1 cellular context compared by ENCODE assay signal in the genomic region with DNA sequence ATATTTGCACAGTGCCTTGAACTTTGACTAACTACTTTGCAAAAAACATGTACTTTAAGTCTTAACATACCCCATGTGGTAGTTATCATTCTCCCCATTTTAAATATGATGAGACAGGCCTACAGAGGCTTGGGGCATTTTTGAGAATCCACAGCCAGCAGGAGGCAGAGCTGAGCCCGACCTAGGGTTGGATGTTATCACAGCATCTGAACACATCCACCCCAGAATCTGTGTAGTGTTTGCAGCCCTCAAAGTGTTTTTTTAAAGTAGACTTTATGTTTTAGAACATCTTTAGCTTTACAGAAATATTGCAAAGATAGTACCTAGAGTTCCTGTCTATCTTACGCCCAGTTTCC.
TF ChIP-seq lines count a peak whose summit lies in the region.

No MANE protein-coding gene starts in this region.

TF ChIP-seq in K562, 482 proteins besides CTCF, POLR2A, EP300 and RAD21 (continued from another document and continues in another):
- TF ChIP-seq, protein P1, sequence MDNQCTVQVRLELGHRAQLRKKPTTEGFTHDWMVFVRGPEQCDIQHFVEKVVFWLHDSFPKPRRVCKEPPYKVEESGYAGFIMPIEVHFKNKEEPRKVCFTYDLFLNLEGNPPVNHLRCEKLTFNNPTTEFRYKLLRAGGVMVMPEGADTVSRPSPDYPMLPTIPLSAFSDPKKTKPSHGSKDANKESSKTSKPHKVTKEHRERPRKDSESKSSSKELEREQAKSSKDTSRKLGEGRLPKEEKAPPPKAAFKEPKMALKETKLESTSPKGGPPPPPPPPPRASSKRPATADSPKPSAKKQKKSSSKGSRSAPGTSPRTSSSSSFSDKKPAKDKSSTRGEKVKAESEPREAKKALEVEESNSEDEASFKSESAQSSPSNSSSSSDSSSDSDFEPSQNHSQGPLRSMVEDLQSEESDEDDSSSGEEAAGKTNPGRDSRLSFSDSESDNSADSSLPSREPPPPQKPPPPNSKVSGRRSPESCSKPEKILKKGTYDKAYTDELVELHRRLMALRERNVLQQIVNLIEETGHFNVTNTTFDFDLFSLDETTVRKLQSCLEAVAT (IDR thresholded peaks at IDR 0.05): no peak
- TF ChIP-seq, protein P2, sequence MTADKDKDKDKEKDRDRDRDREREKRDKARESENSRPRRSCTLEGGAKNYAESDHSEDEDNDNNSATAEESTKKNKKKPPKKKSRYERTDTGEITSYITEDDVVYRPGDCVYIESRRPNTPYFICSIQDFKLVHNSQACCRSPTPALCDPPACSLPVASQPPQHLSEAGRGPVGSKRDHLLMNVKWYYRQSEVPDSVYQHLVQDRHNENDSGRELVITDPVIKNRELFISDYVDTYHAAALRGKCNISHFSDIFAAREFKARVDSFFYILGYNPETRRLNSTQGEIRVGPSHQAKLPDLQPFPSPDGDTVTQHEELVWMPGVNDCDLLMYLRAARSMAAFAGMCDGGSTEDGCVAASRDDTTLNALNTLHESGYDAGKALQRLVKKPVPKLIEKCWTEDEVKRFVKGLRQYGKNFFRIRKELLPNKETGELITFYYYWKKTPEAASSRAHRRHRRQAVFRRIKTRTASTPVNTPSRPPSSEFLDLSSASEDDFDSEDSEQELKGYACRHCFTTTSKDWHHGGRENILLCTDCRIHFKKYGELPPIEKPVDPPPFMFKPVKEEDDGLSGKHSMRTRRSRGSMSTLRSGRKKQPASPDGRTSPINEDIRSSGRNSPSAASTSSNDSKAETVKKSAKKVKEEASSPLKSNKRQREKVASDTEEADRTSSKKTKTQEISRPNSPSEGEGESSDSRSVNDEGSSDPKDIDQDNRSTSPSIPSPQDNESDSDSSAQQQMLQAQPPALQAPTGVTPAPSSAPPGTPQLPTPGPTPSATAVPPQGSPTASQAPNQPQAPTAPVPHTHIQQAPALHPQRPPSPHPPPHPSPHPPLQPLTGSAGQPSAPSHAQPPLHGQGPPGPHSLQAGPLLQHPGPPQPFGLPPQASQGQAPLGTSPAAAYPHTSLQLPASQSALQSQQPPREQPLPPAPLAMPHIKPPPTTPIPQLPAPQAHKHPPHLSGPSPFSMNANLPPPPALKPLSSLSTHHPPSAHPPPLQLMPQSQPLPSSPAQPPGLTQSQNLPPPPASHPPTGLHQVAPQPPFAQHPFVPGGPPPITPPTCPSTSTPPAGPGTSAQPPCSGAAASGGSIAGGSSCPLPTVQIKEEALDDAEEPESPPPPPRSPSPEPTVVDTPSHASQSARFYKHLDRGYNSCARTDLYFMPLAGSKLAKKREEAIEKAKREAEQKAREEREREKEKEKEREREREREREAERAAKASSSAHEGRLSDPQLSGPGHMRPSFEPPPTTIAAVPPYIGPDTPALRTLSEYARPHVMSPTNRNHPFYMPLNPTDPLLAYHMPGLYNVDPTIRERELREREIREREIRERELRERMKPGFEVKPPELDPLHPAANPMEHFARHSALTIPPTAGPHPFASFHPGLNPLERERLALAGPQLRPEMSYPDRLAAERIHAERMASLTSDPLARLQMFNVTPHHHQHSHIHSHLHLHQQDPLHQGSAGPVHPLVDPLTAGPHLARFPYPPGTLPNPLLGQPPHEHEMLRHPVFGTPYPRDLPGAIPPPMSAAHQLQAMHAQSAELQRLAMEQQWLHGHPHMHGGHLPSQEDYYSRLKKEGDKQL (CRISPR knock-in tag; IDR thresholded peaks at IDR 0.05; ENCODE audit: borderline replicate concordance): no peak
- TF ChIP-seq, protein P3, sequence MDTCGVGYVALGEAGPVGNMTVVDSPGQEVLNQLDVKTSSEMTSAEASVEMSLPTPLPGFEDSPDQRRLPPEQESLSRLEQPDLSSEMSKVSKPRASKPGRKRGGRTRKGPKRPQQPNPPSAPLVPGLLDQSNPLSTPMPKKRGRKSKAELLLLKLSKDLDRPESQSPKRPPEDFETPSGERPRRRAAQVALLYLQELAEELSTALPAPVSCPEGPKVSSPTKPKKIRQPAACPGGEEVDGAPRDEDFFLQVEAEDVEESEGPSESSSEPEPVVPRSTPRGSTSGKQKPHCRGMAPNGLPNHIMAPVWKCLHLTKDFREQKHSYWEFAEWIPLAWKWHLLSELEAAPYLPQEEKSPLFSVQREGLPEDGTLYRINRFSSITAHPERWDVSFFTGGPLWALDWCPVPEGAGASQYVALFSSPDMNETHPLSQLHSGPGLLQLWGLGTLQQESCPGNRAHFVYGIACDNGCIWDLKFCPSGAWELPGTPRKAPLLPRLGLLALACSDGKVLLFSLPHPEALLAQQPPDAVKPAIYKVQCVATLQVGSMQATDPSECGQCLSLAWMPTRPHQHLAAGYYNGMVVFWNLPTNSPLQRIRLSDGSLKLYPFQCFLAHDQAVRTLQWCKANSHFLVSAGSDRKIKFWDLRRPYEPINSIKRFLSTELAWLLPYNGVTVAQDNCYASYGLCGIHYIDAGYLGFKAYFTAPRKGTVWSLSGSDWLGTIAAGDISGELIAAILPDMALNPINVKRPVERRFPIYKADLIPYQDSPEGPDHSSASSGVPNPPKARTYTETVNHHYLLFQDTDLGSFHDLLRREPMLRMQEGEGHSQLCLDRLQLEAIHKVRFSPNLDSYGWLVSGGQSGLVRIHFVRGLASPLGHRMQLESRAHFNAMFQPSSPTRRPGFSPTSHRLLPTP (IDR thresholded peaks at IDR 0.05; ENCODE audit: borderline replicate concordance, extremely low read depth, insufficient read length): no peak
- TF ChIP-seq CBFA2T2 (conservative IDR thresholded peaks at IDR 0.05) (no peak), HNRNPH1 (optimal IDR thresholded peaks at IDR 0.05; ENCODE audit: low read depth, low read length) (no peak), ZNF354B (CRISPR knock-in tag; IDR thresholded peaks at IDR 0.05) (no peak), MIER1 (IDR thresholded peaks at IDR 0.05; ENCODE audit: low read depth) (no peak), IFI16 (CRISPR knock-in tag; IDR thresholded peaks at IDR 0.05) (no peak), HMGN3 (IDR thresholded peaks at IDR 0.05; ENCODE audit: borderline replicate concordance, extremely low read depth, insufficient read length, low read depth, low read length) (no peak), WHSC1 (IDR thresholded peaks at IDR 0.05; ENCODE audit: low read length) (no peak)
- TF ChIP-seq, protein P4, sequence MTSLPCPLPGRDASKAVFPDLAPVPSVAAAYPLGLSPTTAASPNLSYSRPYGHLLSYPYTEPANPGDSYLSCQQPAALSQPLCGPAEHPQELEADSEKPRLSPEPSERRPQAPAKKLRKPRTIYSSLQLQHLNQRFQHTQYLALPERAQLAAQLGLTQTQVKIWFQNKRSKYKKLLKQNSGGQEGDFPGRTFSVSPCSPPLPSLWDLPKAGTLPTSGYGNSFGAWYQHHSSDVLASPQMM (CRISPR knock-in tag; IDR thresholded peaks at IDR 0.05): no peak
- TF ChIP-seq, protein P5, sequence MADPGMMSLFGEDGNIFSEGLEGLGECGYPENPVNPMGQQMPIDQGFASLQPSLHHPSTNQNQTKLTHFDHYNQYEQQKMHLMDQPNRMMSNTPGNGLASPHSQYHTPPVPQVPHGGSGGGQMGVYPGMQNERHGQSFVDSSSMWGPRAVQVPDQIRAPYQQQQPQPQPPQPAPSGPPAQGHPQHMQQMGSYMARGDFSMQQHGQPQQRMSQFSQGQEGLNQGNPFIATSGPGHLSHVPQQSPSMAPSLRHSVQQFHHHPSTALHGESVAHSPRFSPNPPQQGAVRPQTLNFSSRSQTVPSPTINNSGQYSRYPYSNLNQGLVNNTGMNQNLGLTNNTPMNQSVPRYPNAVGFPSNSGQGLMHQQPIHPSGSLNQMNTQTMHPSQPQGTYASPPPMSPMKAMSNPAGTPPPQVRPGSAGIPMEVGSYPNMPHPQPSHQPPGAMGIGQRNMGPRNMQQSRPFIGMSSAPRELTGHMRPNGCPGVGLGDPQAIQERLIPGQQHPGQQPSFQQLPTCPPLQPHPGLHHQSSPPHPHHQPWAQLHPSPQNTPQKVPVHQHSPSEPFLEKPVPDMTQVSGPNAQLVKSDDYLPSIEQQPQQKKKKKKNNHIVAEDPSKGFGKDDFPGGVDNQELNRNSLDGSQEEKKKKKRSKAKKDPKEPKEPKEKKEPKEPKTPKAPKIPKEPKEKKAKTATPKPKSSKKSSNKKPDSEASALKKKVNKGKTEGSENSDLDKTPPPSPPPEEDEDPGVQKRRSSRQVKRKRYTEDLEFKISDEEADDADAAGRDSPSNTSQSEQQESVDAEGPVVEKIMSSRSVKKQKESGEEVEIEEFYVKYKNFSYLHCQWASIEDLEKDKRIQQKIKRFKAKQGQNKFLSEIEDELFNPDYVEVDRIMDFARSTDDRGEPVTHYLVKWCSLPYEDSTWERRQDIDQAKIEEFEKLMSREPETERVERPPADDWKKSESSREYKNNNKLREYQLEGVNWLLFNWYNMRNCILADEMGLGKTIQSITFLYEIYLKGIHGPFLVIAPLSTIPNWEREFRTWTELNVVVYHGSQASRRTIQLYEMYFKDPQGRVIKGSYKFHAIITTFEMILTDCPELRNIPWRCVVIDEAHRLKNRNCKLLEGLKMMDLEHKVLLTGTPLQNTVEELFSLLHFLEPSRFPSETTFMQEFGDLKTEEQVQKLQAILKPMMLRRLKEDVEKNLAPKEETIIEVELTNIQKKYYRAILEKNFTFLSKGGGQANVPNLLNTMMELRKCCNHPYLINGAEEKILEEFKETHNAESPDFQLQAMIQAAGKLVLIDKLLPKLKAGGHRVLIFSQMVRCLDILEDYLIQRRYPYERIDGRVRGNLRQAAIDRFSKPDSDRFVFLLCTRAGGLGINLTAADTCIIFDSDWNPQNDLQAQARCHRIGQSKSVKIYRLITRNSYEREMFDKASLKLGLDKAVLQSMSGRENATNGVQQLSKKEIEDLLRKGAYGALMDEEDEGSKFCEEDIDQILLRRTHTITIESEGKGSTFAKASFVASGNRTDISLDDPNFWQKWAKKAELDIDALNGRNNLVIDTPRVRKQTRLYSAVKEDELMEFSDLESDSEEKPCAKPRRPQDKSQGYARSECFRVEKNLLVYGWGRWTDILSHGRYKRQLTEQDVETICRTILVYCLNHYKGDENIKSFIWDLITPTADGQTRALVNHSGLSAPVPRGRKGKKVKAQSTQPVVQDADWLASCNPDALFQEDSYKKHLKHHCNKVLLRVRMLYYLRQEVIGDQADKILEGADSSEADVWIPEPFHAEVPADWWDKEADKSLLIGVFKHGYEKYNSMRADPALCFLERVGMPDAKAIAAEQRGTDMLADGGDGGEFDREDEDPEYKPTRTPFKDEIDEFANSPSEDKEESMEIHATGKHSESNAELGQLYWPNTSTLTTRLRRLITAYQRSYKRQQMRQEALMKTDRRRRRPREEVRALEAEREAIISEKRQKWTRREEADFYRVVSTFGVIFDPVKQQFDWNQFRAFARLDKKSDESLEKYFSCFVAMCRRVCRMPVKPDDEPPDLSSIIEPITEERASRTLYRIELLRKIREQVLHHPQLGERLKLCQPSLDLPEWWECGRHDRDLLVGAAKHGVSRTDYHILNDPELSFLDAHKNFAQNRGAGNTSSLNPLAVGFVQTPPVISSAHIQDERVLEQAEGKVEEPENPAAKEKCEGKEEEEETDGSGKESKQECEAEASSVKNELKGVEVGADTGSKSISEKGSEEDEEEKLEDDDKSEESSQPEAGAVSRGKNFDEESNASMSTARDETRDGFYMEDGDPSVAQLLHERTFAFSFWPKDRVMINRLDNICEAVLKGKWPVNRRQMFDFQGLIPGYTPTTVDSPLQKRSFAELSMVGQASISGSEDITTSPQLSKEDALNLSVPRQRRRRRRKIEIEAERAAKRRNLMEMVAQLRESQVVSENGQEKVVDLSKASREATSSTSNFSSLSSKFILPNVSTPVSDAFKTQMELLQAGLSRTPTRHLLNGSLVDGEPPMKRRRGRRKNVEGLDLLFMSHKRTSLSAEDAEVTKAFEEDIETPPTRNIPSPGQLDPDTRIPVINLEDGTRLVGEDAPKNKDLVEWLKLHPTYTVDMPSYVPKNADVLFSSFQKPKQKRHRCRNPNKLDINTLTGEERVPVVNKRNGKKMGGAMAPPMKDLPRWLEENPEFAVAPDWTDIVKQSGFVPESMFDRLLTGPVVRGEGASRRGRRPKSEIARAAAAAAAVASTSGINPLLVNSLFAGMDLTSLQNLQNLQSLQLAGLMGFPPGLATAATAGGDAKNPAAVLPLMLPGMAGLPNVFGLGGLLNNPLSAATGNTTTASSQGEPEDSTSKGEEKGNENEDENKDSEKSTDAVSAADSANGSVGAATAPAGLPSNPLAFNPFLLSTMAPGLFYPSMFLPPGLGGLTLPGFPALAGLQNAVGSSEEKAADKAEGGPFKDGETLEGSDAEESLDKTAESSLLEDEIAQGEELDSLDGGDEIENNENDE (IDR thresholded peaks at IDR 0.05; ENCODE audit: low read depth, low read length): no peak
- TF ChIP-seq, protein P6, sequence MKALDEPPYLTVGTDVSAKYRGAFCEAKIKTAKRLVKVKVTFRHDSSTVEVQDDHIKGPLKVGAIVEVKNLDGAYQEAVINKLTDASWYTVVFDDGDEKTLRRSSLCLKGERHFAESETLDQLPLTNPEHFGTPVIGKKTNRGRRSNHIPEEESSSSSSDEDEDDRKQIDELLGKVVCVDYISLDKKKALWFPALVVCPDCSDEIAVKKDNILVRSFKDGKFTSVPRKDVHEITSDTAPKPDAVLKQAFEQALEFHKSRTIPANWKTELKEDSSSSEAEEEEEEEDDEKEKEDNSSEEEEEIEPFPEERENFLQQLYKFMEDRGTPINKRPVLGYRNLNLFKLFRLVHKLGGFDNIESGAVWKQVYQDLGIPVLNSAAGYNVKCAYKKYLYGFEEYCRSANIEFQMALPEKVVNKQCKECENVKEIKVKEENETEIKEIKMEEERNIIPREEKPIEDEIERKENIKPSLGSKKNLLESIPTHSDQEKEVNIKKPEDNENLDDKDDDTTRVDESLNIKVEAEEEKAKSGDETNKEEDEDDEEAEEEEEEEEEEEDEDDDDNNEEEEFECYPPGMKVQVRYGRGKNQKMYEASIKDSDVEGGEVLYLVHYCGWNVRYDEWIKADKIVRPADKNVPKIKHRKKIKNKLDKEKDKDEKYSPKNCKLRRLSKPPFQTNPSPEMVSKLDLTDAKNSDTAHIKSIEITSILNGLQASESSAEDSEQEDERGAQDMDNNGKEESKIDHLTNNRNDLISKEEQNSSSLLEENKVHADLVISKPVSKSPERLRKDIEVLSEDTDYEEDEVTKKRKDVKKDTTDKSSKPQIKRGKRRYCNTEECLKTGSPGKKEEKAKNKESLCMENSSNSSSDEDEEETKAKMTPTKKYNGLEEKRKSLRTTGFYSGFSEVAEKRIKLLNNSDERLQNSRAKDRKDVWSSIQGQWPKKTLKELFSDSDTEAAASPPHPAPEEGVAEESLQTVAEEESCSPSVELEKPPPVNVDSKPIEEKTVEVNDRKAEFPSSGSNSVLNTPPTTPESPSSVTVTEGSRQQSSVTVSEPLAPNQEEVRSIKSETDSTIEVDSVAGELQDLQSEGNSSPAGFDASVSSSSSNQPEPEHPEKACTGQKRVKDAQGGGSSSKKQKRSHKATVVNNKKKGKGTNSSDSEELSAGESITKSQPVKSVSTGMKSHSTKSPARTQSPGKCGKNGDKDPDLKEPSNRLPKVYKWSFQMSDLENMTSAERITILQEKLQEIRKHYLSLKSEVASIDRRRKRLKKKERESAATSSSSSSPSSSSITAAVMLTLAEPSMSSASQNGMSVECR (CRISPR knock-in tag; IDR thresholded peaks at IDR 0.05): no peak
- TF ChIP-seq, protein P7, sequence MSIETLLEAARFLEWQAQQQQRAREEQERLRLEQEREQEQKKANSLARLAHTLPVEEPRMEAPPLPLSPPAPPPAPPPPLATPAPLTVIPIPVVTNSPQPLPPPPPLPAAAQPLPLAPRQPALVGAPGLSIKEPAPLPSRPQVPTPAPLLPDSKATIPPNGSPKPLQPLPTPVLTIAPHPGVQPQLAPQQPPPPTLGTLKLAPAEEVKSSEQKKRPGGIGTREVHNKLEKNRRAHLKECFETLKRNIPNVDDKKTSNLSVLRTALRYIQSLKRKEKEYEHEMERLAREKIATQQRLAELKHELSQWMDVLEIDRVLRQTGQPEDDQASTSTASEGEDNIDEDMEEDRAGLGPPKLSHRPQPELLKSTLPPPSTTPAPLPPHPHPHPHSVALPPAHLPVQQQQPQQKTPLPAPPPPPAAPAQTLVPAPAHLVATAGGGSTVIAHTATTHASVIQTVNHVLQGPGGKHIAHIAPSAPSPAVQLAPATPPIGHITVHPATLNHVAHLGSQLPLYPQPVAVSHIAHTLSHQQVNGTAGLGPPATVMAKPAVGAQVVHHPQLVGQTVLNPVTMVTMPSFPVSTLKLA (conservative IDR thresholded peaks at IDR 0.05): no peak
